ENCODE assay signal across 14 cellular contexts in genomic region chr2:217402622-217403383, GRCh38.
DNase-seq lines count a peak whose midpoint lies in the region; ATAC-seq and TF ChIP-seq lines count a peak whose summit lies in the region.
"Had no signal": no experiment of that assay in that cellular context is flagged by ENCODE, and none has a peak within 500 bp of the region (broad histone marks: within the 10 kb centered on the region; RNA-seq: fewer than 3 reads in every experiment).

No MANE protein-coding gene starts in this region.

- no peak overlapping the region for H3K27ac ChIP-seq in CD8-positive, alpha-beta T cell (ENCODE audit: low read depth, low read length)

- no peaks in the 10 kb centered on the region for H3K9me3 ChIP-seq in CD8-positive, alpha-beta T cell (ENCODE audit: low read length)
- H3K9me3 ChIP-seq: spleen had no signal

- H3K4me3 ChIP-seq in fibroblast of pulmonary artery (replicated peaks; ENCODE audit: low read depth, low read length), result no peak overlapping the region
- no peak overlapping the region for H3K4me3 ChIP-seq in CD8-positive, alpha-beta T cell (ENCODE audit: low read depth, low read length)
- H3K4me3 ChIP-seq: spleen had no signal

- H3K27me3 ChIP-seq in CD8-positive, alpha-beta T cell (ENCODE audit: insufficient read depth, low read length), result no peaks in the 10 kb centered on the region
- H3K27me3 ChIP-seq: spleen had no signal

- POLR2A ChIA-PET in CD8-positive, alpha-beta T cell (lab: Charles Lee), result no interaction called here

- H3K36me3 ChIP-seq in CD8-positive, alpha-beta T cell (ENCODE audit: insufficient read depth, low read length), result no peaks in the 10 kb centered on the region
- H3K36me3 ChIP-seq: spleen had no signal

- ATAC-seq in sciatic nerve (peak; percentile 70), HG03460 (IDR thresholded peaks at IDR 0.05; ENCODE audit: unreplicated experiment) (no peak)
- no peak for ATAC-seq in CD8-positive, alpha-beta T cell
- ATAC-seq: stimulated activated naive CD8-positive, alpha-beta T cell treated with anti-CD3 and anti-CD28 coated beads, Interleukin-15, Interleukin-2, amounts not matched to agents 100 U/mL and 50 U/mL, for 24 hours had no signal

- TF ChIP-seq CTCF in fibroblast of pulmonary artery (IDR thresholded peaks at IDR 0.05; ENCODE audit: low read length, missing control alignments), result no peak
- TF ChIP-seq CTCF in CD8-positive, alpha-beta T cell (IDR thresholded peaks at IDR 0.05), result no peak

- no peak overlapping the region for H3K27ac Mint-ChIP-seq in CD8-positive, alpha-beta T cell
- H3K27ac Mint-ChIP-seq: endodermal cell had no signal

- H3K36me3 Mint-ChIP-seq in CD8-positive, alpha-beta T cell, result no peaks in the 10 kb centered on the region

- H3K9me3 Mint-ChIP-seq in CD8-positive, alpha-beta T cell, result no peaks in the 10 kb centered on the region
- H3K9me3 Mint-ChIP-seq: endodermal cell had no signal

- peaks cover 13% of the 10 kb centered on the region for H3K4me1 ChIP-seq in CD8-positive, alpha-beta T cell (ENCODE audit: insufficient read depth, low read length)

- intact Hi-C loops in sciatic nerve (cut with DNase I), result no loop called here
- intact Hi-C loops in CD8-positive, alpha-beta T cell (cut with DNase I, micrococcal nuclease), result no loop called here

- peaks cover 15% of the 10 kb centered on the region for H3K4me1 Mint-ChIP-seq in CD8-positive, alpha-beta T cell (ENCODE audit: low read depth)

- no peaks in the 10 kb centered on the region for H3K27me3 Mint-ChIP-seq in CD8-positive, alpha-beta T cell (ENCODE audit: low read depth)

- H3K4me3 Mint-ChIP-seq in CD8-positive, alpha-beta T cell, result no peak overlapping the region
- H3K4me3 Mint-ChIP-seq: endodermal cell had no signal

- CTCF ChIA-PET in CD8-positive, alpha-beta T cell (lab: Charles Lee), result no interaction called here

- DNase-seq in HK-2 (ENCODE audit: unreplicated experiment) (peak; percentile 17), NCI-H82 (lab: John Stamatoyannopoulos, UW) (peak; percentile 85), fibroblast of pulmonary artery (ENCODE audit: low read depth) (peak; percentile 39), sciatic nerve (ENCODE audit: low spot score) (peak; percentile 65), GM19238 (ENCODE audit: insufficient read length, low spot score) (no peak), GM03348 (ENCODE audit: low spot score) (no peak)
- no peak for DNase-seq in CD8-positive, alpha-beta T cell
- DNase-seq: activated naive CD4-positive, alpha-beta T cell treated with Interleukin-2 at 50 U/mL for 16 hours; endodermal cell; islet precursor cell; KBM-7; spleen; stimulated activated naive CD8-positive, alpha-beta T cell treated with anti-CD3 and anti-CD28 coated beads, Interleukin-15, Interleukin-2, amounts not matched to agents 100 U/mL and 50 U/mL, for 24 hours had no signal

Comparison
In these comparisons a context has a peak if more than half of its experiments do, and no peak if none do; other contexts are left out.
1. DNase-seq: peak in HK-2 (single experiment), NCI-H82 (single experiment), fibroblast of pulmonary artery (single experiment) and sciatic nerve (single experiment); none in GM19238 (single experiment), CD8-positive, alpha-beta T cell (0 of 7) and GM03348 (single experiment).